33 cellular contexts compared by ENCODE assay signal in genomic region chr16:24667244-24667764, GRCh38.
DNase-seq lines count a peak whose midpoint lies in the region; ATAC-seq, FAIRE-seq and TF ChIP-seq lines count a peak whose summit lies in the region.
"Had no signal": no experiment of that assay in that cellular context is flagged by ENCODE, and none has a peak within 500 bp of the region (broad histone marks: within the 10 kb centered on the region; RNA-seq: fewer than 3 reads in every experiment).

No MANE protein-coding gene starts in this region.

- no peak overlapping the region for H2AFZ ChIP-seq in GM12878 (ENCODE audit: control insufficient read depth, low read depth, low read length)
- H2AFZ ChIP-seq: parathyroid adenoma had no signal

- in situ Hi-C loops in GM12878 (cut with MboI) = no loop called here

- no peaks in the 10 kb centered on the region for H3K36me3 Mint-ChIP-seq in osteocyte (ENCODE audit: unreplicated experiment)

- H3K4me2 ChIP-seq in GM12878 (ENCODE audit: control insufficient read depth, insufficient read depth) = no peak overlapping the region

- intact Hi-C loops in GM12878 (cut with micrococcal nuclease; ENCODE audit: unreplicated experiment) = no loop called here

- DNase-seq in DMS 273 (lab: John Stamatoyannopoulos, UW; ENCODE audit: unreplicated experiment) (peak; percentile 19), DMS 273 treated with DMSO at 0.1 percent for 48 hours (lab: John Stamatoyannopoulos, UW) (no peak), M059J (ENCODE audit: low read depth) (peak; percentile 46), GM12878 (ENCODE audit: low read depth, low spot score) (no peak), osteocyte (ENCODE audit: extremely low spot score, unreplicated experiment) (no peak), T-helper 2 cell (no peak)
- DNase-seq: activated CD4-positive, CD25-positive, alpha-beta regulatory T cell; activated CD8-positive, alpha-beta T cell treated with anti-CD3 and anti-CD28 coated beads, Interleukin-2, amount 10 ng/mL, durations not matched to agents 7 days and 5 days; activated naive CD4-positive, alpha-beta T cell; AML-193; CD4-positive, alpha-beta T cell; effector memory CD8-positive, alpha-beta T cell; foreskin melanocyte; lower lobe of right lung; MG63; mucosa of descending colon; NCI-H1105 treated with DMSO at 0.1 percent for 48 hours; NCI-H2029; NCI-H526; right cardiac atrium; SHP77 treated with DMSO at 0.1 percent for 48 hours; stimulated activated CD4-positive, alpha-beta T cell treated with anti-CD3 and anti-CD28 coated beads, Interleukin-2, amount 100 ng/mL, for 48 hours; T1000 had no signal

- RAD21 ChIA-PET in GM12878 (lab: Charles Lee; ENCODE audit: unreplicated experiment) = interaction anchor here (0.8 to 1.3 kb wide), 2 partner anchors 9 to 63 kb away, joined by 3 to 6 read pairs; no protein-coding TSS in a partner anchor

- peak; percentile 31 for FAIRE-seq in GM12878 (lab: Jason Lieb, UNC)
- FAIRE-seq: G401.6, H54, K562 had no signal

- H3K79me2 ChIP-seq in GM12878 (ENCODE audit: control insufficient read depth, insufficient read depth, low read length) = no peaks in the 10 kb centered on the region
- H3K79me2 ChIP-seq: parathyroid adenoma had no signal

- H4K20me1 ChIP-seq in GM12878 (ENCODE audit: control insufficient read depth, insufficient read depth) = no peaks in the 10 kb centered on the region

- TF ChIP-seq CTCF in GM12878 (IDR thresholded peaks at IDR 0.05 in 2 of 3, conservative IDR thresholded peaks at IDR 0.05 in 1 of 3; ENCODE audit: control insufficient read depth in 2 of 3, extremely low read depth in 1 of 3, insufficient read depth in 1 of 3, low read depth in 3 of 3, low read length in 3 of 3) (no peak), osteocyte (IDR thresholded peaks at IDR 0.05) (no peak)

- no peak for TF ChIP-seq POLR2A in GM12878 (IDR thresholded peaks at IDR 0.05; ENCODE audit: low read depth, low read length)

- H3K27ac Mint-ChIP-seq in osteocyte (ENCODE audit: unreplicated experiment) = peak overlapping the region; percentile 54
- H3K27ac Mint-ChIP-seq: activated CD8-positive, alpha-beta T cell treated with anti-CD3 and anti-CD28 coated beads, Interleukin-2, amount 10 ng/mL, durations not matched to agents 7 days and 5 days; CD4-positive, alpha-beta T cell; effector memory CD8-positive, alpha-beta T cell; nephron had no signal

- no peak for TF ChIP-seq RAD21 in GM12878 (IDR thresholded peaks at IDR 0.05; ENCODE audit: insufficient read depth, low read depth, low read length)

- no peaks in the 10 kb centered on the region for H3K27me3 ChIP-seq in GM12878 (replicated peaks in 1 of 2; ENCODE audit: control insufficient read depth in 2 of 2, insufficient read depth in 2 of 2, low read length in 1 of 2)
- H3K27me3 ChIP-seq: MG63 had no signal

- peaks cover 32% of the 10 kb centered on the region for H3K4me1 Mint-ChIP-seq in osteocyte (ENCODE audit: unreplicated experiment)

- no peaks in the 10 kb centered on the region for H3K27me3 Mint-ChIP-seq in osteocyte (ENCODE audit: unreplicated experiment)

- 51% methylated on average over 4 of the region's 4 CpGs for WGBS in GM12878 (ENCODE audit: insufficient coverage, insufficient replicate concordance, low lambda C conversion rate, missing lambda C conversion rate)

- no peak overlapping the region for H3K27ac ChIP-seq in GM12878 (ENCODE audit: control insufficient read depth, insufficient read depth)
- H3K27ac ChIP-seq: 22Rv1, lower lobe of right lung, parathyroid adenoma had no signal

- peaks cover 35% of the 10 kb centered on the region for H3K4me1 ChIP-seq in GM12878 (ENCODE audit: control insufficient read depth, insufficient read depth, low read length)

- peak; percentile 2; the same call in 2 of the 3 replicates for ATAC-seq in GM12878
- ATAC-seq in HG03378 (IDR thresholded peaks at IDR 0.05; ENCODE audit: unreplicated experiment) = no peak
- no peak for ATAC-seq in GM21717 (IDR thresholded peaks at IDR 0.05; ENCODE audit: unreplicated experiment)
- ATAC-seq: activated CD8-positive, alpha-beta T cell treated with anti-CD3 and anti-CD28 coated beads, Interleukin-2, amount 10 ng/mL, durations not matched to agents 7 days and 5 days; effector memory CD8-positive, alpha-beta T cell; esophagus mucosa; K562; lower lobe of right lung; mucosa of descending colon; right cardiac atrium had no signal

- H3K36me3 ChIP-seq in GM12878 (ENCODE audit: control insufficient read depth in 2 of 2, insufficient read depth in 2 of 2, low read length in 1 of 2) = no peaks in the 10 kb centered on the region
- H3K36me3 ChIP-seq: lower lobe of right lung, MG63 had no signal

- SMC1A ChIA-PET in GM12878 (lab: Charles Lee; ENCODE audit: uncharacterized antibody, unreplicated experiment) = no interaction called here

- no peak overlapping the region for H3K4me3 Mint-ChIP-seq in osteocyte (ENCODE audit: unreplicated experiment)
- H3K4me3 Mint-ChIP-seq: activated CD8-positive, alpha-beta T cell treated with anti-CD3 and anti-CD28 coated beads, Interleukin-2, amount 10 ng/mL, durations not matched to agents 7 days and 5 days; CD4-positive, alpha-beta T cell; effector memory CD8-positive, alpha-beta T cell; nephron had no signal

- TF ChIP-seq EP300 in GM12878 (IDR thresholded peaks at IDR 0.05; ENCODE audit: borderline replicate concordance in 1 of 2, control insufficient read depth in 1 of 2, low read depth in 2 of 2, low read length in 2 of 2) = no peak

- no TSS peak for BruUV-seq in GM12878 (replicated peaks; lab: Mats Ljungman, UMichigan)

- H3K9me3 Mint-ChIP-seq in osteocyte (ENCODE audit: unreplicated experiment) = no peaks in the 10 kb centered on the region
- H3K9me3 Mint-ChIP-seq: CD4-positive, alpha-beta T cell; effector memory CD8-positive, alpha-beta T cell; nephron had no signal

- CTCF ChIA-PET in GM12878 (lab: Yijun Ruan, JAX) = interaction anchor here (0.6 to 1.5 kb wide), 4 partner anchors 12 to 151 kb away, joined by 3 to 5 read pairs (median 4); no protein-coding TSS in a partner anchor

- no peaks in the 10 kb centered on the region for H3K9me3 ChIP-seq in GM12878 (replicated peaks; ENCODE audit: control insufficient read depth, insufficient read depth, low read length)
- H3K9me3 ChIP-seq: lower lobe of right lung, MG63, mucosa of descending colon had no signal

- no peak overlapping the region for H3K4me3 ChIP-seq in GM12878
- H3K4me3 ChIP-seq: coronary artery, K562, lower lobe of right lung, MG63, mucosa of descending colon had no signal

- POLR2A ChIA-PET in GM12878 (lab: Charles Lee) = interaction anchor here (1.1 kb wide), 1 partner anchor 128 kb away, joined by 3 read pairs; the partner anchor contains the start of gene RBBP6

- H3K9ac ChIP-seq in GM12878 (ENCODE audit: control insufficient read depth, insufficient read depth, low read length) = no peak overlapping the region
- H3K9ac ChIP-seq: parathyroid adenoma had no signal

TF ChIP-seq in GM12878, 131 proteins besides CTCF, POLR2A, EP300 and RAD21:
- TF ChIP-seq JUNB (IDR thresholded peaks at IDR 0.05) (0 out of 2 replicates have a peak, but pooled peaks have one; percentile 10), EED (IDR thresholded peaks at IDR 0.05; ENCODE audit: low read depth) (peak; percentile 53), TCF12 (IDR thresholded peaks at IDR 0.05; ENCODE audit: low read depth, low read length) (no peak), RUNX3 (IDR thresholded peaks at IDR 0.05; ENCODE audit: low read length) (peak; percentile 84), CBFB (IDR thresholded peaks at IDR 0.05; ENCODE audit: low read depth) (0 out of 2 replicates have a peak, but pooled peaks have one; percentile 45), EGR1 (IDR thresholded peaks at IDR 0.05; ENCODE audit: borderline replicate concordance in 1 of 2, low read depth in 2 of 2, low read length in 2 of 2) (no peak)
- TF ChIP-seq, protein P1, sequence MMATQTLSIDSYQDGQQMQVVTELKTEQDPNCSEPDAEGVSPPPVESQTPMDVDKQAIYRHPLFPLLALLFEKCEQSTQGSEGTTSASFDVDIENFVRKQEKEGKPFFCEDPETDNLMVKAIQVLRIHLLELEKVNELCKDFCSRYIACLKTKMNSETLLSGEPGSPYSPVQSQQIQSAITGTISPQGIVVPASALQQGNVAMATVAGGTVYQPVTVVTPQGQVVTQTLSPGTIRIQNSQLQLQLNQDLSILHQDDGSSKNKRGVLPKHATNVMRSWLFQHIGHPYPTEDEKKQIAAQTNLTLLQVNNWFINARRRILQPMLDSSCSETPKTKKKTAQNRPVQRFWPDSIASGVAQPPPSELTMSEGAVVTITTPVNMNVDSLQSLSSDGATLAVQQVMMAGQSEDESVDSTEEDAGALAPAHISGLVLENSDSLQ (IDR thresholded peaks at IDR 0.05) = peak; percentile 53

Comparison
In these comparisons a context has a peak if more than half of its experiments do, and no peak if none do; other contexts are left out.
1. DNase-seq: peak in DMS 273 (single experiment) and M059J (single experiment); none in DMS 273 treated with DMSO at 0.1 percent for 48 hours (single experiment), GM12878 (single experiment), osteocyte (single experiment) and T-helper 2 cell (0 of 5).